ENCODE assay signal across 18 cellular contexts in the genomic region with DNA sequence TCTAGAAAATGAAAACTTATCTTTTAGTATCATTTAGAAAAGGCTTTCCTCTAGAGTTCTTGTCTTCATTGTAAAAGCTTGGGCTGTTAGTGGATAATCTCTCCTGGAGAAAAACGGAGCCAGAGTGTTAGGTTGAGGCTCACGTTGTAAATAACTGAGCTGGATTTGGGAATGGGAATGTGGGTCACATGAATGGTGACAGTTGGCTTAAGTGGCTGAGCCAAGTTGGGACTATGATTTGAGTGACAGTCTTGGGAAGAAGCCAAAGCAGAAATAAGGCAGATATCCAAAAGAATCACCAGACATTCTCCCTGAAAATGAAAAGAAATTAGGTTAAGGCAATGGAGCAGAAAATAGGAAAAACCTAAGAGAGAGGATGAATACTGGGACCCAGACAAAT. TPM values are rescaled to one million over a fixed set of nuclear protein-coding genes. Genes with fewer than 3 reads are reported as not detected.
A peak's percentile ranks its signal among the peaks of the same experiment; 100 is the strongest.
DNase-seq lines count a peak whose midpoint lies in the region; ATAC-seq and TF ChIP-seq lines count a peak whose summit lies in the region.
"Had no signal": no experiment of that assay in that cellular context is flagged by ENCODE, and none has a peak within 500 bp of the region (broad histone marks: within the 10 kb centered on the region; RNA-seq: fewer than 3 reads in every experiment).

No MANE protein-coding gene starts in this region.

- H3K9me3 ChIP-seq in mesenchymal stem cell (ENCODE audit: control insufficient read depth, low read length) (no peaks in the 10 kb centered on the region), thoracic aorta (no peaks in the 10 kb centered on the region), spleen (peaks cover 0 to 3% (median 0%) of the 10 kb centered on the region in 8 donors)
- H3K9me3 ChIP-seq: colonic mucosa, thyroid gland had no signal

- H3K18ac ChIP-seq in mesenchymal stem cell (ENCODE audit: low read depth in 1 of 2, low read length in 2 of 2) = no peak overlapping the region

- no peak overlapping the region for H2BK120ac ChIP-seq in mesenchymal stem cell (ENCODE audit: low read depth, low read length)

- no peak overlapping the region for H3K4me2 ChIP-seq in mesenchymal stem cell (ENCODE audit: low read length, poor library complexity, severe bottlenecking)

- peak overlapping the region; percentile 11 for H3K4me3 ChIP-seq in coronary artery
- H3K4me3 ChIP-seq in mesenchymal stem cell (ENCODE audit: insufficient read depth in 1 of 2, low read depth in 1 of 2, low read length in 2 of 2) = no peak overlapping the region
- H3K4me3 ChIP-seq in thoracic aorta = peak overlapping the region; percentile 24
- H3K4me3 ChIP-seq in spleen = no peak overlapping the region
- H3K4me3 ChIP-seq: colonic mucosa, thyroid gland had no signal

- H3K36me3 ChIP-seq in mesenchymal stem cell (ENCODE audit: control insufficient read depth in 1 of 2, insufficient read depth in 2 of 2, low read depth in 1 of 2, low read length in 2 of 2) (no peaks in the 10 kb centered on the region), thoracic aorta (no peaks in the 10 kb centered on the region), spleen (no peaks in the 10 kb centered on the region)
- H3K36me3 ChIP-seq: colonic mucosa, thyroid gland had no signal

- H3K4ac ChIP-seq in mesenchymal stem cell (ENCODE audit: low read depth in 1 of 2, low read length in 2 of 2) = no peak overlapping the region

- H3K23ac ChIP-seq in mesenchymal stem cell (ENCODE audit: low read length in 2 of 2) = no peak overlapping the region

- H3K4me1 ChIP-seq in mesenchymal stem cell (ENCODE audit: control insufficient read depth, insufficient read depth, low read depth, low read length) (no peaks in the 10 kb centered on the region), thoracic aorta (ENCODE audit: control insufficient read depth in 1 of 2, low read depth in 2 of 2) (peaks cover 8 to 17% of the 10 kb centered on the region in 2 donors), spleen (peaks cover 0 to 12% (median 0%) of the 10 kb centered on the region in 6 donors)
- H3K4me1 ChIP-seq: colonic mucosa, thyroid gland had no signal

- H3K14ac ChIP-seq in mesenchymal stem cell (ENCODE audit: low read length in 2 of 2) = no peak overlapping the region

- peak overlapping the region in 1 of 2 experiments; percentile 88 for H2BK12ac ChIP-seq in mesenchymal stem cell (ENCODE audit: low read length in 2 of 2)

- no peaks in the 10 kb centered on the region for H3K27me3 ChIP-seq in mesenchymal stem cell (ENCODE audit: control insufficient read depth in 1 of 2, insufficient read depth in 1 of 2, low read length in 2 of 2)
- no peaks in the 10 kb centered on the region for H3K27me3 ChIP-seq in thoracic aorta (replicated peaks; ENCODE audit: insufficient read depth)
- no peaks in the 10 kb centered on the region for H3K27me3 ChIP-seq in spleen (replicated peaks in 1 of 7)
- H3K27me3 ChIP-seq: colonic mucosa, thyroid gland had no signal

- no peak overlapping the region for H3K9ac ChIP-seq in mesenchymal stem cell (ENCODE audit: low read length)

- H2AK5ac ChIP-seq in mesenchymal stem cell (ENCODE audit: low read length, severe bottlenecking) = peak overlapping the region; percentile 96

- no peak overlapping the region for H2BK15ac ChIP-seq in mesenchymal stem cell (ENCODE audit: low read depth, poor library complexity, severe bottlenecking)

- TF ChIP-seq CTCF in coronary artery (IDR thresholded peaks at IDR 0.05) (no peak), thoracic aorta (IDR thresholded peaks at IDR 0.05) (no peak), spleen (IDR thresholded peaks at IDR 0.05 in 8 of 11, conservative IDR thresholded peaks at IDR 0.05 in 3 of 11) (no peak)

- H4K91ac ChIP-seq in mesenchymal stem cell (ENCODE audit: low read length) = no peak overlapping the region

- DNase-seq in NCI-H524 (lab: John Stamatoyannopoulos, UW) (peak; percentile 7 to 32), NCI-H524 treated with DMSO at 0.1 percent for 48 hours (lab: John Stamatoyannopoulos, UW) (no peak), coronary artery (ENCODE audit: low spot score) (no peak), mesenchymal stem cell (no peak), thoracic aorta (ENCODE audit: low spot score) (no peak), AG08395 (ENCODE audit: low spot score) (no peak), spleen (no peak), HPDE6-E6E7 (ENCODE audit: extremely low spot score) (no peak)
- DNase-seq: activated CD8-positive, alpha-beta memory T cell treated with anti-CD3 and anti-CD28 coated beads for 24 hours; amniotic stem cell; colonic mucosa; naive B cell; NCI-H1930; NCI-H748 treated with DMSO at 0.1 percent for 48 hours; thyroid gland had no signal

- peak overlapping the region; percentile 21 to 34 for H3K27ac ChIP-seq in coronary artery
- no peak overlapping the region for H3K27ac ChIP-seq in mesenchymal stem cell (ENCODE audit: low read length, poor library complexity, severe bottlenecking)
- peak overlapping the region; percentile 61 to 68 for H3K27ac ChIP-seq in thoracic aorta
- peak overlapping the region in 3 of 8 donors; percentile 10 to 55 (median 29) for H3K27ac ChIP-seq in spleen
- H3K27ac ChIP-seq: colonic mucosa, thyroid gland had no signal

- TF ChIP-seq POLR2A in spleen (IDR thresholded peaks at IDR 0.05) = no peak

- intact Hi-C loops in spleen (cut with DNase I; ENCODE audit: low total_unique reads) = no loop called here

- H2AFZ ChIP-seq in mesenchymal stem cell (ENCODE audit: low read depth, low read length) = no peak overlapping the region

- no peak overlapping the region for H4K8ac ChIP-seq in mesenchymal stem cell (ENCODE audit: low read length)

- no peaks in the 10 kb centered on the region for H3K79me1 ChIP-seq in mesenchymal stem cell (replicated peaks; ENCODE audit: low read length, poor library complexity, severe bottlenecking)

- ATAC-seq in thoracic aorta (ENCODE audit: insufficient number of reproducible peaks, low FRiP score, low read depth) = no peak
- ATAC-seq: WTC11 had no signal

- no peak overlapping the region for H2BK5ac ChIP-seq in mesenchymal stem cell (ENCODE audit: low read depth, low read length, poor library complexity, severe bottlenecking)

- WGBS in mesenchymal stem cell = 95% methylated on average over 2 of the region's 2 CpGs
- WGBS in spleen, 5 donors = 59 to 82% (median 76%) methylated on average over 2 of the region's 2 CpGs

RNA-seq across cellular contexts. Expression of a gene that starts 33.6 kb away (rescaled TPM):
- 55.8 TPM for polyA plus RNA-seq in mesenchymal stem cell (2013, experiment 1 of 2)
- polyA plus RNA-seq in mesenchymal stem cell (2013, experiment 2 of 2) = 55.6 TPM
- total RNA-seq in thoracic aorta = 10 to 100 TPM; 31.4 to 32.8 TPM
- total RNA-seq in spleen = 10 to 100 TPM; 10.5 to 24.7 (median 19.2) TPM
- polyA plus RNA-seq in spleen = 1 to 10 TPM; 1.6 to 3.4 (median 1.9) TPM
- total RNA-seq: activated T-helper 2 cell treated with anti-CD3 and anti-CD28 coated beads, Interferon-gamma antibody, Interleukin-2, Interleukin-4, amounts not matched to agents 10 μg/mL and 5 μg/mL and 100 μg/mL, durations not matched to agents 14 hours and 24 hours and 36 hours; T-helper 1 cell treated with Interleukin-12 subunit alpha and Interleukin-12 subunit beta and Interleukin-4 antibody, amounts not matched to agents 30 ng/mL and 1 ng/mL, for 36 hours had no signal

Comparison
In these comparisons a context has a peak if more than half of its experiments do, and no peak if none do; other contexts are left out.
1. DNase-seq: peak in NCI-H524 (2 of 2); none in NCI-H524 treated with DMSO at 0.1 percent for 48 hours (single experiment), coronary artery (single experiment), mesenchymal stem cell (single experiment), thoracic aorta (single experiment), AG08395 (single experiment), spleen (single experiment) and HPDE6-E6E7 (single experiment).
2. H3K4me3 ChIP-seq: peak in coronary artery (single experiment) and thoracic aorta (single experiment); none in mesenchymal stem cell (0 of 2) and spleen (0 of 8).